5 cellular contexts compared by ENCODE assay signal in genomic region chr10:117759266-117759665, GRCh38.
"Had no signal": no experiment of that assay in that cellular context is flagged by ENCODE, and none has a peak within 500 bp of the region (broad histone marks: within the 10 kb centered on the region; RNA-seq: fewer than 3 reads in every experiment).

No MANE protein-coding gene starts in this region.

- H3K4me3 ChIP-seq: GM23248, K562 had no signal

- DNase-seq: GM23248, H9, HCEC 1CT, IMR-90 had no signal

- ATAC-seq: K562 had no signal

- H3K27ac ChIP-seq: GM23248 had no signal
